ENCODE assay signal across 8 cellular contexts in the genomic region with DNA sequence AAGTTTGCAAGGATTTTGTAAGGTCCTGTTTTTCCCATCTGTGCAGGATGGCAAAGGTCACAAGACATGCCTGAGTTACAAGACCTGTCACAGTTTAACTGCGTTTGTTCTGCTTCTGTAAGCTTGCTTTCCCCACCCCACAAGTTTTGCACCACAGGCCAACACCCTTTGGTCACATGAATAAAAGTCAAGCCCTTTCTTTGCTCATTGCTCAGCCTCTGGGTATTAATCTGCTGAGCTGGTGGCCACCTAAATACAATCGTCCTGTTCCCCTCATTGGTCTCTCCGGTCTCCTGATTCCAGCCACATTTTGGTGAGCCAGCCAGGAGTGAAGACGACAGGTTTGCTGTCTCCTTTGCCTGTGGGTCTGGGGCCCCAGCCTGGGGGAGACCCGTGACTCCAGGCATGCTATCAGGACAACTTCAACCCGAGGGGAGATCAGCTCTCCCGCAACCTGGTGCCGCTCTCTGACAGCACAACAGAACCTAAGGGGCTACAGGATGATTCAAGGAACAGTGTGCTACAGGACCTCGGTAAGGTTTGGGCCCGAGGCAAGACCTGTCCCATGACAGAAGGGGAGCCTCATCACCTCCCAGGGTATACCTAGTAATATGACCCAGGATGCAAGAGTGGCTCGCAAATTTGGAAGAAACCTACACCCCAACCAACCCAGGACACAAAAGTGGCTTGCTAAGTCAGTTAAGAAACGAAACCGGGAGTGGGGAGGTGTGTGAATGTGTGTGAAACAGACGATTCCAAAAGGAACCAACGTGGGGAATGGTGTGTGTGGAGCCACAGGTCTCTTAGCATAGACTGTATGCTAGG.
DNase-seq lines count a peak whose midpoint lies in the region; ATAC-seq, FAIRE-seq and TF ChIP-seq lines count a peak whose summit lies in the region.

No MANE protein-coding gene starts in this region.

- H3K9me3 ChIP-seq in ovary (no peaks in the 10 kb centered on the region), HAP-1 (no peaks in the 10 kb centered on the region)

- H3K27me3 ChIP-seq in foreskin keratinocyte (no peaks in the 10 kb centered on the region), ovary (no peaks in the 10 kb centered on the region), HAP-1 (ENCODE audit: low read depth) (no peaks in the 10 kb centered on the region)

- TF ChIP-seq POLR2A in ovary (IDR thresholded peaks at IDR 0.05) (no peak), H54 (IDR thresholded peaks at IDR 0.05; ENCODE audit: low read depth, low read length) (no peak)

- no peak for TF ChIP-seq EP300 in ovary (IDR thresholded peaks at IDR 0.05)

- TF ChIP-seq CTCF in 22Rv1 (IDR thresholded peaks at IDR 0.05) = no peak
- no peak for TF ChIP-seq CTCF in foreskin keratinocyte (conservative IDR thresholded peaks at IDR 0.05)
- no peak for TF ChIP-seq CTCF in ovary (IDR thresholded peaks at IDR 0.05)

- H3K4me1 ChIP-seq in foreskin keratinocyte (peaks cover 10% of the 10 kb centered on the region), ovary (ENCODE audit: insufficient read depth) (no peaks in the 10 kb centered on the region), HAP-1 (no peaks in the 10 kb centered on the region)

- WGBS in ovary, 3 donors = no CpG with 5 or more reads among the region's 15 CpGs

- peak; percentile 44 for DNase-seq in SKM-1 treated with dmso at 0.1 percent for 144 hours (lab: John Stamatoyannopoulos, UW; ENCODE audit: unreplicated experiment)
- DNase-seq in foreskin keratinocyte = peak in 1 of 2 donors; percentile 15
- DNase-seq in central memory CD4-positive, alpha-beta T cell = no peak
- DNase-seq in ovary = no peak
- no peak for DNase-seq in H54 (ENCODE audit: insufficient read length, low spot score)
- no peak for DNase-seq in HAP-1 (ENCODE audit: low spot score in 2 of 2)

- peak; percentile 53 for ATAC-seq in GM21737 (IDR thresholded peaks at IDR 0.05; ENCODE audit: unreplicated experiment)
- ATAC-seq in foreskin keratinocyte = peak; percentile 48

- H3K4me3 ChIP-seq in ovary = no peak overlapping the region
- no peak overlapping the region for H3K4me3 ChIP-seq in HAP-1

- H3K27ac ChIP-seq in 22Rv1 (peak overlapping the region; percentile 36), foreskin keratinocyte (peak overlapping the region; percentile 22), ovary (no peak overlapping the region)

- in situ Hi-C loops in HAP-1 (cut with MboI; ENCODE audit: low sequenced_read_pairs) = no loop called here

- H3K36me3 ChIP-seq in ovary = no peaks in the 10 kb centered on the region
- no peaks in the 10 kb centered on the region for H3K36me3 ChIP-seq in HAP-1 (replicated peaks)

- intact Hi-C loops in ovary (cut with DNase I) = no loop called here

- no peak for FAIRE-seq in H54 (lab: Jason Lieb, UNC)

Comparison
In these comparisons a context has a peak if more than half of its experiments do, and no peak if none do; other contexts are left out.
1. H3K27ac ChIP-seq: peak in 22Rv1 (single experiment) and foreskin keratinocyte (single experiment); none in ovary (0 of 2).